Comparison of ENCODE assay signal across 1 cellular context in the genomic region with DNA sequence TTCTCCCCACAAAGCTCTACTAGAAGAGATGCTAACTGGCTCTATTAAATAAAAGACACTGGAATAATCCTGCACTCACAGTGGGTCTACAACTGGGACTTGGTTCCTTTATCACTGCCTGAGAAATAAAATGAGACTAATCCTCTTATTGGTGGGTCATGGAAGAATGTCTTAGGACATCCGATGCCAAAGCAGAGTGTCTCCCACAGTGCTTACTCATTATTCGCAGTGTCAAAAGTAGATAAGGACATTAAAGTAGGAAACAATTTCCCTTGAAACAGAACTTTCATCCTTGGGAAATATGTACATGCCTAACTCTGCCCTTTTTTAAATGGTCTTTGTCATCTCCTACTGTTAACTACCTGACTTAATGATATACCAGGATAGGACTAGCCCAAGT.
TF ChIP-seq lines count a peak whose summit lies in the region.

No MANE protein-coding gene starts in this region.

TF ChIP-seq in IMR-90, 13 proteins besides CTCF, POLR2A, EP300 and RAD21:
- TF ChIP-seq SMC3 (IDR thresholded peaks at IDR 0.05; ENCODE audit: low read depth, low read length) (no peak), USF2 (IDR thresholded peaks at IDR 0.05; ENCODE audit: low read depth, low read length) (no peak), ELK1 (IDR thresholded peaks at IDR 0.05; ENCODE audit: borderline replicate concordance, low read depth, low read length) (no peak), MXI1 (IDR thresholded peaks at IDR 0.05; ENCODE audit: borderline replicate concordance, low read depth, low read length) (no peak), FOS (IDR thresholded peaks at IDR 0.05; ENCODE audit: low read depth, low read length) (no peak)
